ENCODE assay signal across 20 cellular contexts in the genomic region with DNA sequence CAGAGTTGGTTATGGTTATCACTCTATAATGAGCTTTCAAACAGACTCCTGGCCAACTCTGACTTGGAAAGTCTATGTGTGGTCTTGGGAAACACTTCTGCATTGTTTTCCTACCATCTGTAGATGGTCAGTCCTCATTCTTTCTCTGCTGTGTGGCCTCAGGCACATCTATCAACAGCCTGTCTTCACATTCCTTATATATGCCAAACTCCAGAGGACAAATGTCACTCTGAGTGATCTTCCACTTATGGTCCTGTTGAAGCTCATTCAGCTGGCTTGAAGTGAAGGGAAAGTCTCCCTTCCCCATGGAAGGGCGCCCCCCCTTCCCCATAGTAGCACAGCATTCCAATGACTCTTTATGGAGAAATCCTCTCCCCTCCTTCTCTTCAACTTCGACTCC. TPM values are rescaled to one million over a fixed set of nuclear protein-coding genes. Genes with fewer than 3 reads are reported as not detected.
DNase-seq lines count a peak whose midpoint lies in the region; ATAC-seq and TF ChIP-seq lines count a peak whose summit lies in the region.
"Had no signal": no experiment of that assay in that cellular context is flagged by ENCODE, and none has a peak within 500 bp of the region (broad histone marks: within the 10 kb centered on the region; RNA-seq: fewer than 3 reads in every experiment).

No MANE protein-coding gene starts in this region.

- H2BK120ac ChIP-seq in mesendoderm (ENCODE audit: low read depth, low read length): no peak overlapping the region

- DNase-seq in CD4-positive, alpha-beta memory T cell: no peak
- DNase-seq in mesendoderm (peak; percentile 26), esophagus muscularis mucosa (ENCODE audit: extremely low spot score) (no peak), nephron progenitor cell (no peak), DMS79 treated with DMSO at 0.1 percent for 48 hours (lab: John Stamatoyannopoulos, UW) (no peak)
- DNase-seq: activated CD8-positive, alpha-beta memory T cell treated with anti-CD3 and anti-CD28 coated beads, Interleukin-2, amount 10 ng/mL, durations not matched to agents 7 days and 5 days; brain microvascular endothelial cell; colonic mucosa; left lung; midbrain; NCI-H1092 treated with DMSO at 0.1 percent for 48 hours; NCI-H2081; T-helper 2 cell; thyroid gland had no signal

- H3K36me3 Mint-ChIP-seq in CD4-positive, alpha-beta memory T cell: no peaks in the 10 kb centered on the region
- H3K36me3 Mint-ChIP-seq in activated T-helper 17 cell treated with anti-CD3 and anti-CD28 coated beads, Interleukin-2, amount 50 U/mL, for 72 hours (ENCODE audit: low read depth): peaks cover 7% of the 10 kb centered on the region
- no peaks in the 10 kb centered on the region for H3K36me3 Mint-ChIP-seq in nephron progenitor cell (ENCODE audit: low read depth)
- H3K36me3 Mint-ChIP-seq: WTC11 had no signal

- no peak overlapping the region for H3K56ac ChIP-seq in mesendoderm (ENCODE audit: low read length)

- no peak overlapping the region for H3K4ac ChIP-seq in mesendoderm (ENCODE audit: low read depth, low read length)

- H3K27me3 ChIP-seq in BLaER1 (no peaks in the 10 kb centered on the region), mesendoderm (ENCODE audit: insufficient read depth, low read length, poor library complexity) (no peaks in the 10 kb centered on the region), esophagus muscularis mucosa (no peaks in the 10 kb centered on the region)
- no peaks in the 10 kb centered on the region for H3K27me3 ChIP-seq in CD4-positive, alpha-beta memory T cell (ENCODE audit: insufficient read depth, low read length)
- H3K27me3 ChIP-seq: brain microvascular endothelial cell, colonic mucosa, left lung, thyroid gland had no signal

- H3K4me2 ChIP-seq in BLaER1: peak overlapping the region; percentile 82
- no peak overlapping the region for H3K4me2 ChIP-seq in mesendoderm (ENCODE audit: low read length)

- H3K36me3 ChIP-seq in BLaER1 (0 out of 2 replicates have a peak, but pooled peaks cover 8% of the 10 kb centered on the region), mesendoderm (ENCODE audit: control insufficient read depth, insufficient read depth, low read length) (no peaks in the 10 kb centered on the region), esophagus muscularis mucosa (no peaks in the 10 kb centered on the region)
- no peaks in the 10 kb centered on the region for H3K36me3 ChIP-seq in CD4-positive, alpha-beta memory T cell (ENCODE audit: insufficient read depth, low read length)
- H3K36me3 ChIP-seq: brain microvascular endothelial cell, colonic mucosa, left lung, thyroid gland had no signal

- no peaks in the 10 kb centered on the region for H4K20me1 ChIP-seq in BLaER1

- TF ChIP-seq CTCF in esophagus muscularis mucosa (IDR thresholded peaks at IDR 0.05) (no peak), nephron progenitor cell (IDR thresholded peaks at IDR 0.05) (no peak)

- no peaks in the 10 kb centered on the region for H3K27me3 Mint-ChIP-seq in CD4-positive, alpha-beta memory T cell
- H3K27me3 Mint-ChIP-seq in activated T-helper 17 cell treated with anti-CD3 and anti-CD28 coated beads, Interleukin-2, amount 50 U/mL, for 72 hours: no peaks in the 10 kb centered on the region
- H3K27me3 Mint-ChIP-seq in nephron progenitor cell (ENCODE audit: low read depth, poor library complexity): peaks cover 6% of the 10 kb centered on the region
- H3K27me3 Mint-ChIP-seq: activated CD8-positive, alpha-beta memory T cell treated with anti-CD3 and anti-CD28 coated beads, Interleukin-2, amount 10 ng/mL, durations not matched to agents 7 days and 5 days had no signal

- H3K9me3 ChIP-seq in BLaER1 (no peaks in the 10 kb centered on the region), esophagus muscularis mucosa (no peaks in the 10 kb centered on the region)
- no peaks in the 10 kb centered on the region for H3K9me3 ChIP-seq in CD4-positive, alpha-beta memory T cell (ENCODE audit: control insufficient read depth in 1 of 2, low read length in 2 of 2)
- H3K9me3 ChIP-seq: colonic mucosa, left lung, thyroid gland had no signal

- intact Hi-C loops in CD4-positive, alpha-beta memory T cell (cut with micrococcal nuclease): no loop called here
- intact Hi-C loops in esophagus muscularis mucosa (cut with DNase I): no loop called here

- H3K9me3 Mint-ChIP-seq in CD4-positive, alpha-beta memory T cell: no peaks in the 10 kb centered on the region
- no peaks in the 10 kb centered on the region for H3K9me3 Mint-ChIP-seq in activated T-helper 17 cell treated with anti-CD3 and anti-CD28 coated beads, Interleukin-2, amount 50 U/mL, for 72 hours
- no peaks in the 10 kb centered on the region for H3K9me3 Mint-ChIP-seq in nephron progenitor cell
- H3K9me3 Mint-ChIP-seq: neural crest cell, WTC11 had no signal

- TF ChIP-seq POLR2A in esophagus muscularis mucosa (IDR thresholded peaks at IDR 0.05; ENCODE audit: low read depth): no peak

- no peak overlapping the region for H3K18ac ChIP-seq in mesendoderm (ENCODE audit: low read length)

- no peak overlapping the region for H2BK15ac ChIP-seq in mesendoderm (replicated peaks; ENCODE audit: low read depth)

- H4K5ac ChIP-seq in mesendoderm (ENCODE audit: low read length): no peak overlapping the region

- peak overlapping the region in 3 of 8 donors; percentile 24 to 33 (median 27) for H3K4me3 Mint-ChIP-seq in CD4-positive, alpha-beta memory T cell
- H3K4me3 Mint-ChIP-seq in activated T-helper 17 cell treated with anti-CD3 and anti-CD28 coated beads, Interleukin-2, amount 50 U/mL, for 72 hours: peak overlapping the region; percentile 88
- H3K4me3 Mint-ChIP-seq in nephron progenitor cell: no peak overlapping the region
- H3K4me3 Mint-ChIP-seq: activated CD8-positive, alpha-beta memory T cell treated with anti-CD3 and anti-CD28 coated beads, Interleukin-2, amount 10 ng/mL, durations not matched to agents 7 days and 5 days; neural crest cell; WTC11 had no signal

- H3K79me1 ChIP-seq in mesendoderm (ENCODE audit: low read length): no peaks in the 10 kb centered on the region

- no peaks in the 10 kb centered on the region for H3K79me2 ChIP-seq in mesendoderm (ENCODE audit: control insufficient read depth, insufficient read depth, low read length)

- no peak for ATAC-seq in activated T-helper 17 cell treated with anti-CD3 and anti-CD28 coated beads, Interleukin-2, amount 50 U/mL, for 72 hours (replicated peaks)
- ATAC-seq: activated CD8-positive, alpha-beta memory T cell treated with anti-CD3 and anti-CD28 coated beads, Interleukin-2, amount 10 ng/mL, durations not matched to agents 7 days and 5 days; left lung; WTC11 had no signal

- no peak overlapping the region for H4K8ac ChIP-seq in mesendoderm (ENCODE audit: low read depth, low read length)

- H3K4me1 ChIP-seq in BLaER1 (peaks cover 50% of the 10 kb centered on the region), mesendoderm (ENCODE audit: control insufficient read depth, low read depth, low read length) (no peaks in the 10 kb centered on the region), esophagus muscularis mucosa (no peaks in the 10 kb centered on the region)
- H3K4me1 ChIP-seq in CD4-positive, alpha-beta memory T cell (ENCODE audit: insufficient read depth, low read length): peaks cover 57% of the 10 kb centered on the region
- H3K4me1 ChIP-seq: colonic mucosa, thyroid gland had no signal

- H3K27ac ChIP-seq in BLaER1: peak overlapping the region; percentile 78; the same call in 1 of the 2 replicates
- no peak overlapping the region for H3K27ac ChIP-seq in CD4-positive, alpha-beta memory T cell (ENCODE audit: low read depth, low read length)
- H3K27ac ChIP-seq in mesendoderm (ENCODE audit: low read depth, low read length): no peak overlapping the region
- H3K27ac ChIP-seq in esophagus muscularis mucosa (replicated peaks in 1 of 4): no peak overlapping the region
- H3K27ac ChIP-seq: brain microvascular endothelial cell, colonic mucosa, left lung, thyroid gland had no signal

- no peak overlapping the region for H2BK5ac ChIP-seq in mesendoderm (ENCODE audit: low read length)

- no CpG with 5 or more reads among the region's 2 CpGs for WGBS in mesendoderm (ENCODE audit: extremely low coverage, insufficient coverage, low lambda C conversion rate)
- 57% methylated on average over 2 of the region's 2 CpGs for WGBS in esophagus muscularis mucosa

- TF ChIP-seq EP300 in esophagus muscularis mucosa (IDR thresholded peaks at IDR 0.05): no peak

- CTCF ChIA-PET in CD4-positive, alpha-beta memory T cell (lab: Charles Lee; ENCODE audit: partially characterized antibody): interaction anchor here (0.9 kb wide), 1 partner anchor 86 kb away, joined by 3 read pairs; no protein-coding TSS in a partner anchor

- no peak overlapping the region for H2AK5ac ChIP-seq in mesendoderm (ENCODE audit: low read length)

- H3K23ac ChIP-seq in mesendoderm (ENCODE audit: low read length): no peak overlapping the region

- H3K4me3 ChIP-seq in BLaER1 (no peak overlapping the region), mesendoderm (ENCODE audit: low read length) (no peak overlapping the region), esophagus muscularis mucosa (no peak overlapping the region)
- no peak overlapping the region for H3K4me3 ChIP-seq in CD4-positive, alpha-beta memory T cell (ENCODE audit: low read length in 2 of 2)
- H3K4me3 ChIP-seq: colonic mucosa, left lung, thyroid gland had no signal

- peaks cover 56 to 78% (median 60%) of the 10 kb centered on the region in 4 donors for H3K4me1 Mint-ChIP-seq in CD4-positive, alpha-beta memory T cell
- H3K4me1 Mint-ChIP-seq in activated T-helper 17 cell treated with anti-CD3 and anti-CD28 coated beads, Interleukin-2, amount 50 U/mL, for 72 hours: peaks cover 54% of the 10 kb centered on the region
- peaks cover 18% of the 10 kb centered on the region for H3K4me1 Mint-ChIP-seq in nephron progenitor cell

- peak overlapping the region in 5 of 7 donors; percentile 1 to 94 (median 69) for H3K27ac Mint-ChIP-seq in CD4-positive, alpha-beta memory T cell
- peak overlapping the region; percentile 97 for H3K27ac Mint-ChIP-seq in activated T-helper 17 cell treated with anti-CD3 and anti-CD28 coated beads, Interleukin-2, amount 50 U/mL, for 72 hours
- no peak overlapping the region for H3K27ac Mint-ChIP-seq in nephron progenitor cell
- H3K27ac Mint-ChIP-seq: activated CD8-positive, alpha-beta memory T cell treated with anti-CD3 and anti-CD28 coated beads, Interleukin-2, amount 10 ng/mL, durations not matched to agents 7 days and 5 days; progenitor cell of endocrine pancreas; WTC11 had no signal

- no peak overlapping the region for H3K9ac ChIP-seq in BLaER1
- H3K9ac ChIP-seq in mesendoderm (ENCODE audit: low read length): no peak overlapping the region

- POLR2A ChIA-PET in CD4-positive, alpha-beta memory T cell (lab: Charles Lee; ENCODE audit: partially characterized antibody): interaction anchor here (0.8 to 2.2 kb wide), 8 partner anchors 9 to 81 kb away, joined by 3 to 7 read pairs (median 4); partner anchors contain the start of gene SLAMF6

RNA-seq across cellular contexts. Expression of gene VANGL2, which starts 58.7 kb away (rescaled TPM):
- total RNA-seq in CD4-positive, alpha-beta memory T cell: not detected
- not detected for polyA plus RNA-seq in CD4-positive, alpha-beta memory T cell
- total RNA-seq in activated T-helper 17 cell treated with anti-CD3 and anti-CD28 coated beads, Interleukin-2, amount 50 U/mL, for 72 hours: not detected
- polyA plus RNA-seq in mesendoderm (2013, experiment 1 of 2): 36.5 TPM
- polyA plus RNA-seq in mesendoderm (2013, experiment 2 of 2): 35.7 TPM
- 1 to 10 TPM; 1.2 to 5.8 (median 3.7) TPM for total RNA-seq in esophagus muscularis mucosa
- total RNA-seq: activated CD8-positive, alpha-beta memory T cell treated with anti-CD3 and anti-CD28 coated beads, Interleukin-2, amount 10 ng/mL, durations not matched to agents 7 days and 5 days; fibroblast of lung had no signal
